10 cellular contexts compared by ENCODE assay signal in the genomic region with DNA sequence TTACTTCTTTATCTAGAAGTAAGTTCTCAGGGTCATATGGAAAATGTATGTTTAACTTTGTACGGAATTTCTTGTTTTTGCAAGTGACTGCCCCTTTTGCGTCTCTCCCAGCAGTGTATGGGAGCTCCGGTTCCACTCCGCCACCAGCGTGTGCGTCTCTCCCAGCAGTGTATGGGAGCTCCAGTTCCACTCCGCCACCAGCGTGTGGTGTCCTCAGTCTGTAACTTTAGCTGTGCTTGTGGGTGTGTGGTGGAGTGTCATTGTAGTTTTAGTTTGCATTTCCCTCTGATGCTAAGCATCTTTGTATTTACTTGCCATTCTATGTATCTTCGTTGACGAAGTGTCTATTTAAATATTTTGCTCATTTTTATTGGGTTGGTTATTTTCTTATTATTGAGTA. TPM values are rescaled to one million over a fixed set of nuclear protein-coding genes. Genes with fewer than 3 reads are reported as not detected.
A peak's percentile ranks its signal among the peaks of the same experiment; 100 is the strongest.
DNase-seq lines count a peak whose midpoint lies in the region; ATAC-seq, FAIRE-seq and TF ChIP-seq lines count a peak whose summit lies in the region.
"Had no signal": no experiment of that assay in that cellular context is flagged by ENCODE, and none has a peak within 500 bp of the region (broad histone marks: within the 10 kb centered on the region; RNA-seq: fewer than 3 reads in every experiment).

No MANE protein-coding gene starts in this region.

- FAIRE-seq in G401.6 (lab: Jason Lieb, UNC), result peak; percentile 3

- peak overlapping the region; percentile 83 for H3K4me3 Mint-ChIP-seq in T-helper 2 cell treated with Interferon-gamma antibody and Interleukin-4, amounts not matched to agents 5 μg/mL and 100 μg/mL, for 36 hours
- H3K4me3 Mint-ChIP-seq in glutamatergic neuron (ENCODE audit: unreplicated experiment), result peak overlapping the region; percentile 35

- H3K4me1 Mint-ChIP-seq in T-helper 2 cell treated with Interferon-gamma antibody and Interleukin-4, amounts not matched to agents 5 μg/mL and 100 μg/mL, for 36 hours (ENCODE audit: low read depth), result peaks cover 31% of the 10 kb centered on the region
- H3K4me1 Mint-ChIP-seq in glutamatergic neuron (ENCODE audit: low read depth, unreplicated experiment), result peaks cover 12% of the 10 kb centered on the region

- no peaks in the 10 kb centered on the region for H3K9me3 Mint-ChIP-seq in T-helper 2 cell treated with Interferon-gamma antibody and Interleukin-4, amounts not matched to agents 5 μg/mL and 100 μg/mL, for 36 hours
- peaks cover 8% of the 10 kb centered on the region for H3K9me3 Mint-ChIP-seq in glutamatergic neuron (ENCODE audit: unreplicated experiment)

- DNase-seq in AG10803 (ENCODE audit: low read depth) (no peak), glutamatergic neuron (peak; percentile 60), activated gamma-delta T cell (lab: John Stamatoyannopoulos, UW) (no peak), SW480 (ENCODE audit: low spot score) (no peak)
- no peak for DNase-seq in T-helper 2 cell treated with Interferon-gamma antibody and Interleukin-4, amounts not matched to agents 5 μg/mL and 100 μg/mL, for 36 hours (ENCODE audit: low spot score)

- ATAC-seq in HG03342 (IDR thresholded peaks at IDR 0.05; ENCODE audit: unreplicated experiment), result no peak
- ATAC-seq in HG02610 (IDR thresholded peaks at IDR 0.05; ENCODE audit: unreplicated experiment), result no peak

- no peak overlapping the region for H3K4me3 ChIP-seq in AG10803 (ENCODE audit: low read length)

- no peaks in the 10 kb centered on the region for H3K27me3 Mint-ChIP-seq in T-helper 2 cell treated with Interferon-gamma antibody and Interleukin-4, amounts not matched to agents 5 μg/mL and 100 μg/mL, for 36 hours (ENCODE audit: low read depth)
- H3K27me3 Mint-ChIP-seq in glutamatergic neuron (ENCODE audit: unreplicated experiment), result peaks cover 11% of the 10 kb centered on the region

- H3K36me3 Mint-ChIP-seq in T-helper 2 cell treated with Interferon-gamma antibody and Interleukin-4, amounts not matched to agents 5 μg/mL and 100 μg/mL, for 36 hours (ENCODE audit: low read depth), result peaks cover 32% of the 10 kb centered on the region
- H3K36me3 Mint-ChIP-seq in glutamatergic neuron (ENCODE audit: unreplicated experiment), result no peaks in the 10 kb centered on the region

- peak overlapping the region; percentile 73 for H3K27ac Mint-ChIP-seq in T-helper 2 cell treated with Interferon-gamma antibody and Interleukin-4, amounts not matched to agents 5 μg/mL and 100 μg/mL, for 36 hours
- no peak overlapping the region for H3K27ac Mint-ChIP-seq in glutamatergic neuron (ENCODE audit: unreplicated experiment)

- TF ChIP-seq CTCF in AG10803 (conservative IDR thresholded peaks at IDR 0.05; ENCODE audit: low read length) (0 out of 2 replicates have a peak, but pooled peaks have one; percentile 4), glutamatergic neuron (IDR thresholded peaks at IDR 0.05; ENCODE audit: partially characterized antibody, unreplicated experiment) (no peak)

RNA-seq across cellular contexts. Expression of a gene that starts 2.4 kb away (rescaled TPM):
- total RNA-seq in glutamatergic neuron (ENCODE audit: unreplicated experiment), result 43.2 TPM

RNA-seq across cellular contexts. Expression of a gene that starts 3.3 kb away (rescaled TPM):
- 48.4 TPM for total RNA-seq in glutamatergic neuron (ENCODE audit: unreplicated experiment)

RNA-seq across cellular contexts. Expression of a gene that starts 53.3 kb away (rescaled TPM):
- total RNA-seq in glutamatergic neuron (ENCODE audit: unreplicated experiment), result not detected
- total RNA-seq: dermis microvascular lymphatic vessel endothelial cell, lower leg skin had no signal
